In genomic region chr17:53896047-53896446, GRCh38 we compare ENCODE assay signal across 16 cellular contexts.
DNase-seq lines count a peak whose midpoint lies in the region; ATAC-seq, FAIRE-seq and TF ChIP-seq lines count a peak whose summit lies in the region.
"Had no signal": no experiment of that assay in that cellular context is flagged by ENCODE, and none has a peak within 500 bp of the region (broad histone marks: within the 10 kb centered on the region; RNA-seq: fewer than 3 reads in every experiment).

No MANE protein-coding gene starts in this region.

- DNase-seq in DND-41 (no peak), LHCN-M2 (ENCODE audit: low read depth) (peak; percentile 41), SKM-1 (lab: John Stamatoyannopoulos, UW; ENCODE audit: unreplicated experiment) (peak; percentile 28), neuronal stem cell (ENCODE audit: low spot score) (no peak), pancreas (no peak), cerebellum (ENCODE audit: low spot score) (no peak), glomerular visceral epithelial cell (ENCODE audit: extremely low spot score) (no peak)
- DNase-seq: EL; KG1; MM.1S; NCI-H1436; NCI-H2081; NCI-H526 treated with DMSO at 0.1 percent for 48 hours; NK-92 treated with Interleukin-12 subunit alpha and Interleukin-12 subunit beta, amount 100 ng/mL, for 24 hours; SHP77 treated with DMSO at 0.1 percent for 48 hours had no signal

- FAIRE-seq in pancreas (lab: Jason Lieb, UNC): no peak
- FAIRE-seq: RCC 7860 had no signal

- no peak overlapping the region for H3K23ac ChIP-seq in neuronal stem cell (ENCODE audit: low read depth, low read length, poor library complexity)

- no CpG with 5 or more reads among the region's 1 CpG for WGBS in neuronal stem cell (ENCODE audit: extremely low coverage in 2 of 2, insufficient read length in 2 of 2, insufficient replicate concordance in 1 of 2), 2 donors
- WGBS in pancreas, 2 donors: 38 to 69% methylated on average over 1 of the region's 1 CpG

- H3K9me3 ChIP-seq in DND-41 (ENCODE audit: insufficient read depth, low read length, severe bottlenecking) (no peaks in the 10 kb centered on the region), neuronal stem cell (replicated peaks in 1 of 2; ENCODE audit: control insufficient read depth in 2 of 2, insufficient read depth in 1 of 2, low read depth in 1 of 2, low read length in 2 of 2) (no peaks in the 10 kb centered on the region), pancreas (no peaks in the 10 kb centered on the region)

- H3K4me1 ChIP-seq in DND-41 (ENCODE audit: insufficient read depth, low read length): peaks cover 16% of the 10 kb centered on the region
- H3K4me1 ChIP-seq in neuronal stem cell (ENCODE audit: control insufficient read depth in 2 of 2, insufficient read depth in 1 of 2, low read depth in 1 of 2, low read length in 2 of 2): peaks cover 0 to 2% of the 10 kb centered on the region in 2 donors
- no peaks in the 10 kb centered on the region for H3K4me1 ChIP-seq in pancreas

- peak overlapping the region; percentile 40; the same call in 1 of the 2 replicates for H3K27ac ChIP-seq in DND-41 (ENCODE audit: low read length)
- H3K27ac ChIP-seq in neuronal stem cell (replicated peaks; ENCODE audit: low read length): no peak overlapping the region
- H3K27ac ChIP-seq in pancreas: no peak overlapping the region

- no peak overlapping the region for H3K4me3 ChIP-seq in DND-41 (ENCODE audit: low read depth in 1 of 2, low read length in 2 of 2)
- no peak overlapping the region for H3K4me3 ChIP-seq in neuronal stem cell (ENCODE audit: low read length in 2 of 2)
- no peak overlapping the region for H3K4me3 ChIP-seq in pancreas

- no peak overlapping the region for H2BK12ac ChIP-seq in neuronal stem cell (ENCODE audit: low read length)

- H3K4me2 ChIP-seq in DND-41 (ENCODE audit: insufficient read depth, low read length) (no peak overlapping the region), neuronal stem cell (ENCODE audit: insufficient read depth, low read length, poor library complexity, severe bottlenecking) (no peak overlapping the region)

- H4K8ac ChIP-seq in neuronal stem cell (ENCODE audit: low read depth, low read length): no peak overlapping the region

- no peaks in the 10 kb centered on the region for H3K79me1 ChIP-seq in neuronal stem cell (ENCODE audit: low read depth, low read length)

- H3K18ac ChIP-seq in neuronal stem cell (ENCODE audit: low read length): no peak overlapping the region

- no peak overlapping the region for H4K91ac ChIP-seq in neuronal stem cell (ENCODE audit: low read depth, low read length, poor library complexity)

- no peak overlapping the region for H3K14ac ChIP-seq in neuronal stem cell (ENCODE audit: low read length)

- H3K27me3 ChIP-seq in DND-41 (ENCODE audit: insufficient read depth, low read length, poor library complexity) (no peaks in the 10 kb centered on the region), neuronal stem cell (ENCODE audit: control insufficient read depth in 3 of 3, insufficient read depth in 3 of 3, low read depth in 1 of 3, low read length in 3 of 3) (no peaks in the 10 kb centered on the region), pancreas (no peaks in the 10 kb centered on the region)

- peak; percentile 44; the same call in 1 of the 3 replicates for ATAC-seq in DND-41 (ENCODE audit: insufficient read depth, low read depth)
- ATAC-seq in pancreas: no peak

- H2AFZ ChIP-seq in DND-41 (ENCODE audit: low read depth, low read length) (no peak overlapping the region), neuronal stem cell (ENCODE audit: low read length) (peak overlapping the region; percentile 15)

- intact Hi-C loops in pancreas (cut with DNase I): no loop called here

- H2BK15ac ChIP-seq in neuronal stem cell (ENCODE audit: low read length): no peak overlapping the region

- H3K4ac ChIP-seq in neuronal stem cell (ENCODE audit: low read length): no peak overlapping the region

- no peak overlapping the region for H2BK5ac ChIP-seq in neuronal stem cell (ENCODE audit: low read length)

- H3K9ac ChIP-seq in DND-41 (ENCODE audit: low read depth, low read length) (no peak overlapping the region), neuronal stem cell (ENCODE audit: low read depth, low read length, poor library complexity) (no peak overlapping the region)

- H3K79me2 ChIP-seq in DND-41 (ENCODE audit: insufficient read depth, low read length): no peaks in the 10 kb centered on the region

- H2AK5ac ChIP-seq in neuronal stem cell (ENCODE audit: low read depth, low read length): no peak overlapping the region

- no peak for TF ChIP-seq CTCF in DND-41 (IDR thresholded peaks at IDR 0.05; ENCODE audit: borderline replicate concordance, extremely low read depth, low read length, poor library complexity, severe bottlenecking)
- no peak for TF ChIP-seq CTCF in pancreas (IDR thresholded peaks at IDR 0.05)

- no peak overlapping the region for H2BK120ac ChIP-seq in neuronal stem cell (ENCODE audit: low read depth, low read length)

- H3K36me3 ChIP-seq in DND-41 (ENCODE audit: insufficient read depth, low read length): no peaks in the 10 kb centered on the region
- H3K36me3 ChIP-seq in neuronal stem cell (replicated peaks in 1 of 2; ENCODE audit: control insufficient read depth in 2 of 2, insufficient read depth in 2 of 2, low read length in 2 of 2): no peaks in the 10 kb centered on the region
- H3K36me3 ChIP-seq in pancreas: no peaks in the 10 kb centered on the region

- no peaks in the 10 kb centered on the region for H4K20me1 ChIP-seq in DND-41 (ENCODE audit: insufficient read depth, low read length)

Comparison
In these comparisons a context has a peak if more than half of its experiments do, and no peak if none do; other contexts are left out.
1. DNase-seq: peak in LHCN-M2 (single experiment) and SKM-1 (single experiment); none in DND-41 (single experiment), neuronal stem cell (single experiment), pancreas (0 of 6), cerebellum (single experiment) and glomerular visceral epithelial cell (single experiment).